25 cellular contexts compared by ENCODE assay signal in genomic region chr3:190531406-190531805, GRCh38. TPM values are rescaled to one million over a fixed set of nuclear protein-coding genes. Genes with fewer than 3 reads are reported as not detected.
A peak's percentile ranks its signal among the peaks of the same experiment; 100 is the strongest.
DNase-seq lines count a peak whose midpoint lies in the region; ATAC-seq, FAIRE-seq and TF ChIP-seq lines count a peak whose summit lies in the region.
"Had no signal": no experiment of that assay in that cellular context is flagged by ENCODE, and none has a peak within 500 bp of the region (broad histone marks: within the 10 kb centered on the region; RNA-seq: fewer than 3 reads in every experiment).

No MANE protein-coding gene starts in this region.

- BruUV-seq in MCF 10A (replicated peaks; lab: Mats Ljungman, UMichigan), result no TSS peak

- CTCF ChIA-PET in MCF 10A (lab: Yijun Ruan, JAX), result interaction anchor here (0.6 to 0.9 kb wide), 2 partner anchors 137 to 166 kb away, joined by 3 read pairs; no protein-coding TSS in a partner anchor

- H3K4me3 ChIP-seq in breast epithelium, result no peak overlapping the region
- no peak overlapping the region for H3K4me3 ChIP-seq in esophagus (ENCODE audit: low read depth in 1 of 2, low read length in 2 of 2)
- H3K4me3 ChIP-seq in keratinocyte (ENCODE audit: control insufficient read depth in 2 of 3, extremely low read depth in 1 of 3, insufficient read depth in 2 of 3, low read depth in 1 of 3, low read length in 3 of 3), result no peak overlapping the region
- H3K4me3 ChIP-seq in tibial artery, result no peak overlapping the region
- H3K4me3 ChIP-seq: SJCRH30 had no signal

- H3K27me3 ChIP-seq in breast epithelium, result no peaks in the 10 kb centered on the region
- no peaks in the 10 kb centered on the region for H3K27me3 ChIP-seq in esophagus (ENCODE audit: control insufficient read depth in 1 of 2, insufficient read depth in 2 of 2, low read length in 2 of 2)
- H3K27me3 ChIP-seq in keratinocyte (ENCODE audit: control insufficient read depth, extremely low read depth, insufficient read depth, low read length), result no peaks in the 10 kb centered on the region
- H3K27me3 ChIP-seq in tibial artery, result no peaks in the 10 kb centered on the region
- H3K27me3 ChIP-seq: SJCRH30 had no signal

- in situ Hi-C loops in ACHN (cut with HindIII; ENCODE audit: low pct_ligation_motif_present, low pct_unique_long_range_greater_than_20kb, low sequenced_read_pairs), result no loop called here

- H3K36me3 Mint-ChIP-seq in MCF 10A (ENCODE audit: insufficient read depth, unreplicated experiment), result peaks cover 14% of the 10 kb centered on the region

- H3K4me1 ChIP-seq in breast epithelium (no peaks in the 10 kb centered on the region), esophagus (ENCODE audit: control insufficient read depth in 2 of 2, insufficient read depth in 2 of 2, low read length in 1 of 2) (peaks cover 0 to 11% of the 10 kb centered on the region in 2 donors), keratinocyte (ENCODE audit: control insufficient read depth, extremely low read depth, insufficient read depth, low read length) (peaks cover 83% of the 10 kb centered on the region), tibial artery (peaks cover 0 to 20% (median 15%) of the 10 kb centered on the region in 4 donors)
- H3K4me1 ChIP-seq: SJCRH30 had no signal

- POLR2A ChIA-PET in MCF 10A (lab: Yijun Ruan, JAX), result interaction anchor here (0.6 to 9.1 kb wide), 5 partner anchors 11 to 150 kb away, joined by 3 to 199 read pairs (median 3); partner anchors contain the start of gene IL1RAP

- H3K79me2 ChIP-seq in keratinocyte (ENCODE audit: control insufficient read depth, insufficient read depth, low read length), result peaks cover 48% of the 10 kb centered on the region

- TF ChIP-seq CTCF in MCF 10A (IDR thresholded peaks at IDR 0.05; ENCODE audit: unreplicated experiment) (no peak), breast epithelium (IDR thresholded peaks at IDR 0.05) (no peak), keratinocyte (optimal IDR thresholded peaks at IDR 0.05 in 1 of 3, IDR thresholded peaks at IDR 0.05 in 1 of 3, conservative IDR thresholded peaks at IDR 0.05 in 1 of 3; ENCODE audit: extremely low read depth in 1 of 3, insufficient read depth in 2 of 3, low read length in 3 of 3) (no peak), tibial artery (IDR thresholded peaks at IDR 0.05) (no peak)

- H3K36me3 ChIP-seq in breast epithelium (no peaks in the 10 kb centered on the region), esophagus (ENCODE audit: control insufficient read depth in 2 of 2, insufficient read depth in 2 of 2, low read length in 1 of 2) (no peaks in the 10 kb centered on the region), keratinocyte (ENCODE audit: control insufficient read depth in 2 of 2, extremely low read depth in 1 of 2, insufficient read depth in 2 of 2, low read length in 2 of 2) (peaks cover 4 to 10% of the 10 kb centered on the region in 2 experiments), tibial artery (no peaks in the 10 kb centered on the region)
- H3K36me3 ChIP-seq: SJCRH30 had no signal

- DNase-seq in MCF 10A (ENCODE audit: unreplicated experiment) (no peak), breast epithelium (ENCODE audit: low spot score in 2 of 2) (no peak), keratinocyte (ENCODE audit: low read depth, low spot score) (peak; percentile 58), ACHN (no peak), tibial artery (no peak)
- DNase-seq: AML-193; C1 segment of cervical spinal cord; CD8-positive, alpha-beta T cell; DMS153; GOT3; HCEC 1CT; KBM-7; NCI-H146; NCI-H2029 treated with DMSO at 0.1 percent for 48 hours; NCI-H345; NCI-H524; NCI-H774; NK-92 treated with Interleukin-12 subunit alpha and Interleukin-12 subunit beta, amount 100 ng/mL, for 24 hours; SJCRH30 had no signal

- H3K9me3 Mint-ChIP-seq in MCF 10A (ENCODE audit: unreplicated experiment), result no peaks in the 10 kb centered on the region
- H3K9me3 Mint-ChIP-seq: CD8-positive, alpha-beta T cell had no signal

- peaks cover 60% of the 10 kb centered on the region for H3K4me1 Mint-ChIP-seq in MCF 10A (ENCODE audit: insufficient read depth, unreplicated experiment)

- H3K27ac ChIP-seq in breast epithelium (no peak overlapping the region), esophagus (ENCODE audit: low read depth in 2 of 2, low read length in 1 of 2) (peak overlapping the region; percentile 49 to 68), keratinocyte (ENCODE audit: control insufficient read depth, insufficient read depth, low read length) (peak overlapping the region; percentile 61), tibial artery (no peak overlapping the region)
- H3K27ac ChIP-seq: 22Rv1, SJCRH30 had no signal

- H3K4me2 ChIP-seq in keratinocyte (ENCODE audit: control insufficient read depth, extremely low read depth, insufficient read depth, low read depth, low read length), result peak overlapping the region; percentile 49

- H3K27ac Mint-ChIP-seq in MCF 10A (ENCODE audit: low read depth, unreplicated experiment), result peak overlapping the region; percentile 28
- H3K27ac Mint-ChIP-seq: CD8-positive, alpha-beta T cell had no signal

- H3K9ac ChIP-seq in keratinocyte (ENCODE audit: control insufficient read depth, extremely low read depth, insufficient read depth, low read length), result peak overlapping the region; percentile 20

- H3K27me3 Mint-ChIP-seq in MCF 10A (ENCODE audit: insufficient read depth, unreplicated experiment), result no peaks in the 10 kb centered on the region

- no peak for TF ChIP-seq POLR2A in breast epithelium (IDR thresholded peaks at IDR 0.05)

- peak; percentile 96 for FAIRE-seq in keratinocyte (lab: Jason Lieb, UNC)
- FAIRE-seq: GM12891 had no signal

- no peak overlapping the region for H2AFZ ChIP-seq in keratinocyte (ENCODE audit: control insufficient read depth, low read length)

- intact Hi-C loops in MCF 10A (cut with micrococcal nuclease) (loop anchor here (5.0 kb wide), 1 partner anchor 166 kb away; no protein-coding TSS in a partner anchor), breast epithelium (cut with DNase I; ENCODE audit: low total_unique reads) (no loop called here), tibial artery (cut with DNase I; ENCODE audit: low total_unique reads) (no loop called here)

- dilution Hi-C loops in keratinocyte (cut with MboI; ENCODE audit: extremely low pct_ligation_motif_present, low sequenced_read_pairs), result no loop called here

- no peaks in the 10 kb centered on the region for H4K20me1 ChIP-seq in keratinocyte (ENCODE audit: control insufficient read depth, extremely low read depth, insufficient read depth, low read length)

- WGBS in esophagus, 2 donors, result 52 to 64% methylated on average over 3 of the region's 3 CpGs

- no peaks in the 10 kb centered on the region for H3K9me1 ChIP-seq in keratinocyte (ENCODE audit: control insufficient read depth, extremely low read depth, insufficient read depth, low read length)

- ATAC-seq in HG02885 (IDR thresholded peaks at IDR 0.05; ENCODE audit: poor library complexity, unreplicated experiment) (no peak), HG02678 (IDR thresholded peaks at IDR 0.05; ENCODE audit: unreplicated experiment) (no peak)
- ATAC-seq: CD8-positive, alpha-beta T cell had no signal

- H3K4me3 Mint-ChIP-seq in MCF 10A (ENCODE audit: unreplicated experiment), result no peak overlapping the region
- H3K4me3 Mint-ChIP-seq: CD8-positive, alpha-beta T cell had no signal

- H3K9me3 ChIP-seq in breast epithelium (no peaks in the 10 kb centered on the region), esophagus (ENCODE audit: control insufficient read depth in 2 of 2, insufficient read depth in 1 of 2, low read depth in 1 of 2, low read length in 1 of 2) (no peaks in the 10 kb centered on the region), keratinocyte (ENCODE audit: control insufficient read depth, low read depth, low read length) (no peaks in the 10 kb centered on the region), tibial artery (no peaks in the 10 kb centered on the region)
- H3K9me3 ChIP-seq: SJCRH30 had no signal

RNA-seq across cellular contexts. Expression of gene IL1RAP, which starts 17.5 kb away (rescaled TPM):
- total RNA-seq in MCF 10A (2022), result 46.5 and 62.0 TPM in 2 replicates
- total RNA-seq in breast epithelium, result 10 to 100 TPM; 11.8 to 15.4 (median 13.1) TPM
- 10 to 100 TPM in 1 of 2 donors, 1 to 10 TPM in 1; 5.9 to 14.5 TPM for polyA plus RNA-seq in esophagus
- polyA plus RNA-seq in keratinocyte, result 62.8 to 93.5 TPM (median 69.7 TPM) in 3 replicates
- 41.0 TPM for polyA plus RNA-seq in keratinocyte (2011; ENCODE audit: low read depth)
- polyA plus RNA-seq in keratinocyte (2011; cell fraction: cytosol; rRNA removed), result 29.2 and 45.2 TPM in 2 replicates
- 111 and 114 TPM in 2 replicates for polyA plus RNA-seq in keratinocyte (2011; cell fraction: nucleus; rRNA removed)
- 16.2 and 32.7 TPM in 2 replicates for polyA plus RNA-seq in keratinocyte (2012; ENCODE audit: low replicate concordance)
- 124 to 216 TPM (median 189 TPM) in 3 replicates for polyA minus RNA-seq in keratinocyte
- polyA minus RNA-seq in keratinocyte (2011; cell fraction: cytosol; rRNA and poly(A)+ RNA removed), result 29.4 TPM
- 82.6 and 226 TPM in 2 replicates for polyA minus RNA-seq in keratinocyte (2011; cell fraction: nucleus; rRNA and poly(A)+ RNA removed)
- total RNA-seq: G401 had no signal

Comparison
In these comparisons a context has a peak if more than half of its experiments do, and no peak if none do; other contexts are left out.
1. H3K27ac ChIP-seq: peak in esophagus (2 of 2) and keratinocyte (single experiment); none in breast epithelium (0 of 2) and tibial artery (0 of 2).